ENCODE assay signal across 1 cellular context in genomic region chr19:16590876-16591802, GRCh38.
TF ChIP-seq lines count a peak whose summit lies in the region.

No MANE protein-coding gene starts in this region.

TF ChIP-seq in HEK293, 187 proteins besides CTCF, POLR2A, EP300 and RAD21 (continues in another document):
- TF ChIP-seq, protein P1, sequence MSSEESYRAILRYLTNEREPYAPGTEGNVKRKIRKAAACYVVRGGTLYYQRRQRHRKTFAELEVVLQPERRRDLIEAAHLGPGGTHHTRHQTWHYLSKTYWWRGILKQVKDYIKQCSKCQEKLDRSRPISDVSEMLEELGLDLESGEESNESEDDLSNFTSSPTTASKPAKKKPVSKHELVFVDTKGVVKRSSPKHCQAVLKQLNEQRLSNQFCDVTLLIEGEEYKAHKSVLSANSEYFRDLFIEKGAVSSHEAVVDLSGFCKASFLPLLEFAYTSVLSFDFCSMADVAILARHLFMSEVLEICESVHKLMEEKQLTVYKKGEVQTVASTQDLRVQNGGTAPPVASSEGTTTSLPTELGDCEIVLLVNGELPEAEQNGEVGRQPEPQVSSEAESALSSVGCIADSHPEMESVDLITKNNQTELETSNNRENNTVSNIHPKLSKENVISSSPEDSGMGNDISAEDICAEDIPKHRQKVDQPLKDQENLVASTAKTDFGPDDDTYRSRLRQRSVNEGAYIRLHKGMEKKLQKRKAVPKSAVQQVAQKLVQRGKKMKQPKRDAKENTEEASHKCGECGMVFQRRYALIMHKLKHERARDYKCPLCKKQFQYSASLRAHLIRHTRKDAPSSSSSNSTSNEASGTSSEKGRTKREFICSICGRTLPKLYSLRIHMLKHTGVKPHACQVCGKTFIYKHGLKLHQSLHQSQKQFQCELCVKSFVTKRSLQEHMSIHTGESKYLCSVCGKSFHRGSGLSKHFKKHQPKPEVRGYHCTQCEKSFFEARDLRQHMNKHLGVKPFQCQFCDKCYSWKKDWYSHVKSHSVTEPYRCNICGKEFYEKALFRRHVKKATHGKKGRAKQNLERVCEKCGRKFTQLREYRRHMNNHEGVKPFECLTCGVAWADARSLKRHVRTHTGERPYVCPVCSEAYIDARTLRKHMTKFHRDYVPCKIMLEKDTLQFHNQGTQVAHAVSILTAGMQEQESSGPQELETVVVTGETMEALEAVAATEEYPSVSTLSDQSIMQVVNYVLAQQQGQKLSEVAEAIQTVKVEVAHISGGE (tag by site-specific recombination; conservative IDR thresholded peaks at IDR 0.05; ENCODE audit: low read depth), result peak; percentile 89
- no peak for TF ChIP-seq BCL11B (tag by site-specific recombination; IDR thresholded peaks at IDR 0.05; ENCODE audit: low read depth)
- TF ChIP-seq HOXC10 (CRISPR knock-in tag; IDR thresholded peaks at IDR 0.05), result no peak
- peak; percentile 62 for TF ChIP-seq ZNF654 (tag by site-specific recombination; IDR thresholded peaks at IDR 0.05; ENCODE audit: low read depth)
- no peak for TF ChIP-seq ZNF211 (tag by site-specific recombination; IDR thresholded peaks at IDR 0.05; ENCODE audit: low read depth)
- 0 out of 2 replicates have a peak, but pooled peaks have one; percentile 34 for TF ChIP-seq ZNF18 (tag by site-specific recombination; IDR thresholded peaks at IDR 0.05)
- 0 out of 2 replicates have a peak, but pooled peaks have one; percentile 25 for TF ChIP-seq ZNF610 (tag by site-specific recombination; IDR thresholded peaks at IDR 0.05; ENCODE audit: borderline replicate concordance)
- no peak for TF ChIP-seq YY1 (tag by site-specific recombination; IDR thresholded peaks at IDR 0.05)
- no peak for TF ChIP-seq ZNF324 (tag by site-specific recombination; IDR thresholded peaks at IDR 0.05)
- TF ChIP-seq MEIS1 (CRISPR knock-in tag; IDR thresholded peaks at IDR 0.05; ENCODE audit: borderline replicate concordance), result no peak
- TF ChIP-seq KLF16 (tag by site-specific recombination; IDR thresholded peaks at IDR 0.05), result no peak
- no peak for TF ChIP-seq SP2 (tag by site-specific recombination; IDR thresholded peaks at IDR 0.05)
- TF ChIP-seq ZNF596 (tag by site-specific recombination; IDR thresholded peaks at IDR 0.05), result no peak
- TF ChIP-seq OSR2 (tag by site-specific recombination; IDR thresholded peaks at IDR 0.05), result no peak
- peak; percentile 78 for TF ChIP-seq ZNF19 (tag by site-specific recombination; IDR thresholded peaks at IDR 0.05; ENCODE audit: low read depth)
- TF ChIP-seq, protein P2, sequence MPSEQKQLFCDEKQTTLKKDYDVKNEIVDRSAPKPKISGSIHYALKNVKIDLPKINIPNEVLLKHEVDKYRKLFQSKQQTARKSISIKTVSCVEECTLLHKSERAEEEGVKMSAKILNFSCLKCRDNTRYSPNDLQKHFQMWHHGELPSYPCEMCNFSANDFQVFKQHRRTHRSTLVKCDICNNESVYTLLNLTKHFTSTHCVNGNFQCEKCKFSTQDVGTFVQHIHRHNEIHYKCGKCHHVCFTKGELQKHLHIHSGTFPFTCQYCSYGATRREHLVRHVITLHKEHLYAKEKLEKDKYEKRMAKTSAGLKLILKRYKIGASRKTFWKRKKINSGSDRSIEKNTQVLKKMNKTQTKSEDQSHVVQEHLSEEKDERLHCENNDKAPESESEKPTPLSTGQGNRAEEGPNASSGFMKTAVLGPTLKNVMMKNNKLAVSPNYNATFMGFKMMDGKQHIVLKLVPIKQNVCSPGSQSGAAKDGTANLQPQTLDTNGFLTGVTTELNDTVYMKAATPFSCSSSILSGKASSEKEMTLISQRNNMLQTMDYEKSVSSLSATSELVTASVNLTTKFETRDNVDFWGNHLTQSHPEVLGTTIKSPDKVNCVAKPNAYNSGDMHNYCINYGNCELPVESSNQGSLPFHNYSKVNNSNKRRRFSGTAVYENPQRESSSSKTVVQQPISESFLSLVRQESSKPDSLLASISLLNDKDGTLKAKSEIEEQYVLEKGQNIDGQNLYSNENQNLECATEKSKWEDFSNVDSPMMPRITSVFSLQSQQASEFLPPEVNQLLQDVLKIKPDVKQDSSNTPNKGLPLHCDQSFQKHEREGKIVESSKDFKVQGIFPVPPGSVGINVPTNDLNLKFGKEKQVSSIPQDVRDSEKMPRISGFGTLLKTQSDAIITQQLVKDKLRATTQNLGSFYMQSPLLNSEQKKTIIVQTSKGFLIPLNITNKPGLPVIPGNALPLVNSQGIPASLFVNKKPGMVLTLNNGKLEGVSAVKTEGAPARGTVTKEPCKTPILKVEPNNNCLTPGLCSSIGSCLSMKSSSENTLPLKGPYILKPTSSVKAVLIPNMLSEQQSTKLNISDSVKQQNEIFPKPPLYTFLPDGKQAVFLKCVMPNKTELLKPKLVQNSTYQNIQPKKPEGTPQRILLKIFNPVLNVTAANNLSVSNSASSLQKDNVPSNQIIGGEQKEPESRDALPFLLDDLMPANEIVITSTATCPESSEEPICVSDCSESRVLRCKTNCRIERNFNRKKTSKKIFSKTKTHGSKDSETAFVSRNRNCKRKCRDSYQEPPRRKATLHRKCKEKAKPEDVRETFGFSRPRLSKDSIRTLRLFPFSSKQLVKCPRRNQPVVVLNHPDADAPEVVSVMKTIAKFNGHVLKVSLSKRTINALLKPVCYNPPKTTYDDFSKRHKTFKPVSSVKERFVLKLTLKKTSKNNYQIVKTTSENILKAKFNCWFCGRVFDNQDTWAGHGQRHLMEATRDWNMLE (tag by site-specific recombination; conservative IDR thresholded peaks at IDR 0.05; ENCODE audit: low read depth), result peak; percentile 98
- TF ChIP-seq ZNF140 (tag by site-specific recombination; IDR thresholded peaks at IDR 0.05), result peak; percentile 83
- TF ChIP-seq PRDM6 (tag by site-specific recombination; IDR thresholded peaks at IDR 0.05), result no peak
- peak; percentile 99 for TF ChIP-seq ZNF394 (tag by site-specific recombination; IDR thresholded peaks at IDR 0.05; ENCODE audit: borderline replicate concordance)
- TF ChIP-seq, protein P3, sequence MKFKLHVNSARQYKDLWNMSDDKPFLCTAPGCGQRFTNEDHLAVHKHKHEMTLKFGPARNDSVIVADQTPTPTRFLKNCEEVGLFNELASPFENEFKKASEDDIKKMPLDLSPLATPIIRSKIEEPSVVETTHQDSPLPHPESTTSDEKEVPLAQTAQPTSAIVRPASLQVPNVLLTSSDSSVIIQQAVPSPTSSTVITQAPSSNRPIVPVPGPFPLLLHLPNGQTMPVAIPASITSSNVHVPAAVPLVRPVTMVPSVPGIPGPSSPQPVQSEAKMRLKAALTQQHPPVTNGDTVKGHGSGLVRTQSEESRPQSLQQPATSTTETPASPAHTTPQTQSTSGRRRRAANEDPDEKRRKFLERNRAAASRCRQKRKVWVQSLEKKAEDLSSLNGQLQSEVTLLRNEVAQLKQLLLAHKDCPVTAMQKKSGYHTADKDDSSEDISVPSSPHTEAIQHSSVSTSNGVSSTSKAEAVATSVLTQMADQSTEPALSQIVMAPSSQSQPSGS (tag by site-specific recombination; IDR thresholded peaks at IDR 0.05; ENCODE audit: low read depth), result no peak
- TF ChIP-seq ZNF302 (tag by site-specific recombination; IDR thresholded peaks at IDR 0.05; ENCODE audit: low read depth), result 0 out of 2 replicates have a peak, but pooled peaks have one; percentile 41
- TF ChIP-seq ZNF366 (tag by site-specific recombination; conservative IDR thresholded peaks at IDR 0.05), result peak; percentile 51
- peak; percentile 70; the same call in 1 of the 2 replicates for TF ChIP-seq ZNF138 (tag by site-specific recombination; IDR thresholded peaks at IDR 0.05; ENCODE audit: borderline replicate concordance)
- TF ChIP-seq ZNF792 (tag by site-specific recombination; IDR thresholded peaks at IDR 0.05), result no peak
- no peak for TF ChIP-seq REPIN1 (tag by site-specific recombination; IDR thresholded peaks at IDR 0.05; ENCODE audit: low read depth)
- no peak for TF ChIP-seq ZNF768 (tag by site-specific recombination; IDR thresholded peaks at IDR 0.05)
- TF ChIP-seq ZBTB1 (tag by site-specific recombination; IDR thresholded peaks at IDR 0.05), result peak; percentile 67; the same call in 1 of the 2 replicates
- peak; percentile 68; the same call in 1 of the 2 replicates for TF ChIP-seq ZNF791 (tag by site-specific recombination; IDR thresholded peaks at IDR 0.05)
- TF ChIP-seq TCF7L2 (IDR thresholded peaks at IDR 0.05; ENCODE audit: borderline replicate concordance, low read depth, low read length), result no peak
- TF ChIP-seq ZNF354C (tag by site-specific recombination; IDR thresholded peaks at IDR 0.05; ENCODE audit: borderline replicate concordance, low read depth), result peak; percentile 92; the same call in 1 of the 2 replicates
- no peak for TF ChIP-seq ZNF48 (tag by site-specific recombination; IDR thresholded peaks at IDR 0.05)
- TF ChIP-seq ZBTB7A (tag by site-specific recombination; IDR thresholded peaks at IDR 0.05; ENCODE audit: low read depth), result no peak
- no peak; the same call in 1 of the 2 replicates for TF ChIP-seq OVOL3 (tag by site-specific recombination; IDR thresholded peaks at IDR 0.05)
- TF ChIP-seq INSM2 (tag by site-specific recombination; IDR thresholded peaks at IDR 0.05), result no peak
- TF ChIP-seq, protein P4, sequence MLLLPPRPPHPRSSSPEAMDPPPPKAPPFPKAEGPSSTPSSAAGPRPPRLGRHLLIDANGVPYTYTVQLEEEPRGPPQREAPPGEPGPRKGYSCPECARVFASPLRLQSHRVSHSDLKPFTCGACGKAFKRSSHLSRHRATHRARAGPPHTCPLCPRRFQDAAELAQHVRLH (tag by site-specific recombination; IDR thresholded peaks at IDR 0.05), result peak; percentile 87
- TF ChIP-seq SALL2 (tag by site-specific recombination; IDR thresholded peaks at IDR 0.05; ENCODE audit: borderline replicate concordance), result no peak
- no peak for TF ChIP-seq ZNF16 (tag by site-specific recombination; IDR thresholded peaks at IDR 0.05; ENCODE audit: low read depth)
- TF ChIP-seq ZNF433 (tag by site-specific recombination; IDR thresholded peaks at IDR 0.05; ENCODE audit: low read depth), result peak; percentile 85
- peak; percentile 87 for TF ChIP-seq ZNF664 (tag by site-specific recombination; IDR thresholded peaks at IDR 0.05)
- no peak for TF ChIP-seq ZNF76 (tag by site-specific recombination; IDR thresholded peaks at IDR 0.05; ENCODE audit: borderline replicate concordance, low read depth)
- TF ChIP-seq SP3 (tag by site-specific recombination; IDR thresholded peaks at IDR 0.05), result peak; percentile 43; the same call in 1 of the 2 replicates
- TF ChIP-seq, protein P5, sequence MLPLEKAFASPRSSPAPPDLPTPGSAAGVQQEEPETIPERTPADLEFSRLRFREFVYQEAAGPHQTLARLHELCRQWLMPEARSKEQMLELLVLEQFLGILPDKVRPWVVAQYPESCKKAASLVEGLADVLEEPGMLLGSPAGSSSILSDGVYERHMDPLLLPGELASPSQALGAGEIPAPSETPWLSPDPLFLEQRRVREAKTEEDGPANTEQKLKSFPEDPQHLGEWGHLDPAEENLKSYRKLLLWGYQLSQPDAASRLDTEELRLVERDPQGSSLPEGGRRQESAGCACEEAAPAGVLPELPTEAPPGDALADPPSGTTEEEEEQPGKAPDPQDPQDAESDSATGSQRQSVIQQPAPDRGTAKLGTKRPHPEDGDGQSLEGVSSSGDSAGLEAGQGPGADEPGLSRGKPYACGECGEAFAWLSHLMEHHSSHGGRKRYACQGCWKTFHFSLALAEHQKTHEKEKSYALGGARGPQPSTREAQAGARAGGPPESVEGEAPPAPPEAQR (tag by site-specific recombination; IDR thresholded peaks at IDR 0.05), result no peak
